In the genomic region with DNA sequence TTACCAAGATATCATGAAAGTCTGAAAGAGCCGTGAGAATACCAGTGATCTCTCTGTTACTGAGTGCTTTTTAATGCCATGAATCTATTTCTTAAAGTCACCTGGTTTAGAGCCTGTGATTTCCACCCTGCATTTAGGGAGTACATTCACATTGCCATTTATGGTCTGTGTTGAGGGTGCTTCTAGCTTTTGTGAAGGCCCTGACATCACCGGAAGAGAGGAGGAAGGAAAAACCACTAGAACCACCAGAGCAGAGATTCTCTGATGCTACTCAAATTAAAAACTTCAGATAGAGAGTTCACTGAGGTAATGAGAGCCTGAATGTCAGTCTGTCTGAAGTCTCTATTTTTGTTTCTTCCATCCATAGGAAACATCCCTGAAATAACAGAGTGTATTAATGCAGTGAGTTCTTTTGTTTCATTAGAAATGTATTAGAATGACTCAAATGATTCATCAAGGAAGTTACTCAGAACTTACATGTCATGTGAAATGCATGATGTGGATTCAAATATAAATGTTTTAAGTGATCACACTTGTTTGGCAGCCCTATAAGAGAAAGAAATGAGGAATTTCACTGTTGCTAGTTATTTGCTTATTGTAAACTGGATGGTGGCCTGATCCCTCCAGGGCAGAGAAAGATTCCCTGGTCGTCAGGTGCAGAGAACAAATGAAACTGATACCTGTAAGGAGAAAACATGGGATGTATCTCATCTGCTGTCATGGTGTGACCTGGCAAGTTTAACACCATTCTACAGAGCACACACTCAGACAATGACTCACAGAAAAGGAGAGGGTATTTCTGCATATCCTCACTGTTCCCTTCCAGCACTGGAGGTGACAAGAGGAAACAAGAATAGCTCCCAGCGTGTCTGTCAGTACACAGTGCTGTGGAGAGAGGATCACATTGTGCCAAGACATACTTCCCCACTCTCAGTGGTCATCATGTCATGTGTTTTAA, we compare ENCODE assay signal across 13 cellular contexts.
DNase-seq lines count a peak whose midpoint lies in the region; ATAC-seq and TF ChIP-seq lines count a peak whose summit lies in the region.
"Had no signal": no experiment of that assay in that cellular context is flagged by ENCODE, and none has a peak within 500 bp of the region (broad histone marks: within the 10 kb centered on the region; RNA-seq: fewer than 3 reads in every experiment).

No MANE protein-coding gene starts in this region.

- peak overlapping the region; percentile 18 for H3K27ac Mint-ChIP-seq in activated naive CD4-positive, alpha-beta T cell treated with anti-CD3 and anti-CD28 coated beads for 36 hours
- peak overlapping the region; percentile 62 for H3K27ac Mint-ChIP-seq in stimulated activated memory B cell treated with anti-CD40 and anti-IgM and Interleukin-4, amounts not matched to agents 10 μg/mL and 1 μg/mL and 100 μg/mL, for 72 hours
- H3K27ac Mint-ChIP-seq: activated naive CD8-positive, alpha-beta T cell treated with anti-CD3 and anti-CD28 coated beads, Interleukin-2, amount 10 ng/mL, durations not matched to agents 7 days and 5 days; IgD-negative memory B cell had no signal

- H3K4me1 Mint-ChIP-seq in activated naive CD4-positive, alpha-beta T cell treated with anti-CD3 and anti-CD28 coated beads for 36 hours (ENCODE audit: low read depth) = no peaks in the 10 kb centered on the region
- H3K4me1 Mint-ChIP-seq in stimulated activated memory B cell treated with anti-CD40 and anti-IgM and Interleukin-4, amounts not matched to agents 10 μg/mL and 1 μg/mL and 100 μg/mL, for 72 hours = peaks cover 17% of the 10 kb centered on the region
- H3K4me1 Mint-ChIP-seq: activated naive CD8-positive, alpha-beta T cell treated with anti-CD3 and anti-CD28 coated beads, Interleukin-2, amount 10 ng/mL, durations not matched to agents 7 days and 5 days; IgD-negative memory B cell had no signal

- TF ChIP-seq POLR2A in vagina (IDR thresholded peaks at IDR 0.05) = no peak

- H3K27me3 ChIP-seq in tibial artery = no peaks in the 10 kb centered on the region
- H3K27me3 ChIP-seq in vagina = no peaks in the 10 kb centered on the region

- intact Hi-C loops in activated naive CD4-positive, alpha-beta T cell treated with anti-CD3 and anti-CD28 coated beads for 36 hours (cut with micrococcal nuclease) = no loop called here
- intact Hi-C loops in tibial artery (cut with DNase I; ENCODE audit: low total_unique reads) = no loop called here
- intact Hi-C loops in vagina (cut with DNase I) = no loop called here

- TF ChIP-seq CTCF in tibial artery (IDR thresholded peaks at IDR 0.05) (no peak), vagina (IDR thresholded peaks at IDR 0.05) (no peak)

- CTCF ChIA-PET in activated naive CD4-positive, alpha-beta T cell treated with anti-CD3 and anti-CD28 coated beads for 36 hours (lab: Charles Lee) = no interaction called here

- no peaks in the 10 kb centered on the region for H3K36me3 Mint-ChIP-seq in activated naive CD4-positive, alpha-beta T cell treated with anti-CD3 and anti-CD28 coated beads for 36 hours (ENCODE audit: low read depth)
- H3K36me3 Mint-ChIP-seq in stimulated activated memory B cell treated with anti-CD40 and anti-IgM and Interleukin-4, amounts not matched to agents 10 μg/mL and 1 μg/mL and 100 μg/mL, for 72 hours = peaks cover 16% of the 10 kb centered on the region
- H3K36me3 Mint-ChIP-seq: activated naive CD8-positive, alpha-beta T cell treated with anti-CD3 and anti-CD28 coated beads, Interleukin-2, amount 10 ng/mL, durations not matched to agents 7 days and 5 days; IgD-negative memory B cell had no signal

- no peaks in the 10 kb centered on the region for H3K27me3 Mint-ChIP-seq in activated naive CD4-positive, alpha-beta T cell treated with anti-CD3 and anti-CD28 coated beads for 36 hours (ENCODE audit: low read depth)
- no peaks in the 10 kb centered on the region for H3K27me3 Mint-ChIP-seq in stimulated activated memory B cell treated with anti-CD40 and anti-IgM and Interleukin-4, amounts not matched to agents 10 μg/mL and 1 μg/mL and 100 μg/mL, for 72 hours
- H3K27me3 Mint-ChIP-seq: activated naive CD8-positive, alpha-beta T cell treated with anti-CD3 and anti-CD28 coated beads, Interleukin-2, amount 10 ng/mL, durations not matched to agents 7 days and 5 days; IgD-negative memory B cell had no signal

- H3K9me3 ChIP-seq in tibial artery (no peaks in the 10 kb centered on the region), vagina (no peaks in the 10 kb centered on the region)

- H3K4me1 ChIP-seq in tibial artery (no peaks in the 10 kb centered on the region), vagina (no peaks in the 10 kb centered on the region)

- H3K36me3 ChIP-seq in tibial artery (no peaks in the 10 kb centered on the region), vagina (no peaks in the 10 kb centered on the region)

- H3K27ac ChIP-seq in tibial artery = no peak overlapping the region
- no peak overlapping the region for H3K27ac ChIP-seq in vagina

- ATAC-seq in HG03460 (IDR thresholded peaks at IDR 0.05; ENCODE audit: unreplicated experiment) = peak; percentile 78
- peak; percentile 65 for ATAC-seq in stimulated activated memory B cell treated with anti-CD40 and anti-IgM and Interleukin-4, amounts not matched to agents 10 μg/mL and 1 μg/mL and 100 μg/mL, for 72 hours
- ATAC-seq: sciatic nerve had no signal

- no peak for DNase-seq in activated naive CD4-positive, alpha-beta T cell treated with anti-CD3 and anti-CD28 coated beads for 36 hours
- no peak for DNase-seq in activated naive CD4-positive, alpha-beta T cell treated with Interleukin-2 at 50 U/mL for 16 hours
- DNase-seq in cerebellar cortex (ENCODE audit: low spot score) (peak; percentile 14), tibial artery (no peak), NCI-H1048 (lab: John Stamatoyannopoulos, UW) (no peak), vagina (ENCODE audit: extremely low spot score in 2 of 2) (no peak)
- DNase-seq: ACHN; activated CD4-positive, alpha-beta T cell treated with anti-CD3 and anti-CD28 coated beads for 4 hours; activated naive CD8-positive, alpha-beta T cell treated with anti-CD3 and anti-CD28 coated beads, Interleukin-2, amount 10 ng/mL, durations not matched to agents 7 days and 5 days had no signal

- H3K9me3 Mint-ChIP-seq in activated naive CD4-positive, alpha-beta T cell treated with anti-CD3 and anti-CD28 coated beads for 36 hours = peaks cover 1% of the 10 kb centered on the region
- no peaks in the 10 kb centered on the region for H3K9me3 Mint-ChIP-seq in stimulated activated memory B cell treated with anti-CD40 and anti-IgM and Interleukin-4, amounts not matched to agents 10 μg/mL and 1 μg/mL and 100 μg/mL, for 72 hours
- H3K9me3 Mint-ChIP-seq: activated naive CD8-positive, alpha-beta T cell treated with anti-CD3 and anti-CD28 coated beads, Interleukin-2, amount 10 ng/mL, durations not matched to agents 7 days and 5 days; IgD-negative memory B cell had no signal

- H3K4me3 ChIP-seq in tibial artery (no peak overlapping the region), vagina (no peak overlapping the region)

- H3K4me3 Mint-ChIP-seq in activated naive CD4-positive, alpha-beta T cell treated with anti-CD3 and anti-CD28 coated beads for 36 hours = no peak overlapping the region
- H3K4me3 Mint-ChIP-seq in stimulated activated memory B cell treated with anti-CD40 and anti-IgM and Interleukin-4, amounts not matched to agents 10 μg/mL and 1 μg/mL and 100 μg/mL, for 72 hours = no peak overlapping the region
- H3K4me3 Mint-ChIP-seq: activated naive CD8-positive, alpha-beta T cell treated with anti-CD3 and anti-CD28 coated beads, Interleukin-2, amount 10 ng/mL, durations not matched to agents 7 days and 5 days; IgD-negative memory B cell had no signal
